Comparison of ENCODE assay signal across 22 cellular contexts in genomic region chr15:82554857-82555256, GRCh38. TPM values are rescaled to one million over a fixed set of nuclear protein-coding genes. Genes with fewer than 3 reads are reported as not detected.
A peak's percentile ranks its signal among the peaks of the same experiment; 100 is the strongest.
DNase-seq lines count a peak whose midpoint lies in the region; ATAC-seq and TF ChIP-seq lines count a peak whose summit lies in the region.
"Had no signal": no experiment of that assay in that cellular context is flagged by ENCODE, and none has a peak within 500 bp of the region (broad histone marks: within the 10 kb centered on the region; RNA-seq: fewer than 3 reads in every experiment).

No MANE protein-coding gene starts in this region.

- BruUV-seq in IMR-90 (replicated peaks; lab: Mats Ljungman, UMichigan), result no TSS peak

- no peak overlapping the region for H3K9ac ChIP-seq in IMR-90 (ENCODE audit: low read depth, low read length)
- H3K9ac ChIP-seq: SK-N-SH had no signal

- H3K23ac ChIP-seq in IMR-90 (ENCODE audit: low read depth, low read length), result no peak overlapping the region

- H3K9me3 ChIP-seq in IMR-90 (ENCODE audit: control insufficient read depth, insufficient read depth, low read length), result no peaks in the 10 kb centered on the region
- no peaks in the 10 kb centered on the region for H3K9me3 ChIP-seq in suprapubic skin
- H3K9me3 ChIP-seq: A549, SK-N-SH had no signal

- no peak overlapping the region for H3K18ac ChIP-seq in IMR-90 (ENCODE audit: low read depth, low read length)

- no peaks in the 10 kb centered on the region; the same call in 1 of the 2 replicates for H3K9me1 ChIP-seq in IMR-90 (ENCODE audit: insufficient read depth, low read length)

- no peak overlapping the region for H2BK120ac ChIP-seq in IMR-90 (ENCODE audit: low read depth, low read length)

- dilution Hi-C loops in IMR-90 (cut with HindIII; ENCODE audit: low sequenced_read_pairs, unreplicated experiment), result no loop called here

- POLR2A ChIA-PET in IMR-90 (lab: Charles Lee; ENCODE audit: unreplicated experiment), result no interaction called here

- DNase-seq in IMR-90 (no peak), kidney tubule cell (ENCODE audit: low spot score) (peak; percentile 36), suprapubic skin (ENCODE audit: low spot score in 2 of 2) (no peak), SW 1271 (lab: John Stamatoyannopoulos, UW) (no peak), DMS79 (lab: John Stamatoyannopoulos, UW) (no peak)
- DNase-seq: CD4-positive, alpha-beta memory T cell; COR-L47; GF-D8; Kasumi-1; NCI-H1105 treated with DMSO at 0.1 percent for 48 hours; NCI-H146; NCI-H2029 treated with DMSO at 0.1 percent for 48 hours; NCI-H2227 treated with DMSO at 0.1 percent for 48 hours; NCI-H510A; NCI-H69; SK-N-SH had no signal

- no peaks in the 10 kb centered on the region for H4K20me1 ChIP-seq in IMR-90 (ENCODE audit: insufficient read depth, low read length)

- no peak for TF ChIP-seq POLR2A in IMR-90 (IDR thresholded peaks at IDR 0.05; ENCODE audit: low read depth, low read length)
- no peak for TF ChIP-seq POLR2A in suprapubic skin (IDR thresholded peaks at IDR 0.05)

- no peak overlapping the region for H2AK5ac ChIP-seq in IMR-90 (ENCODE audit: low read depth, low read length)

- no CpG with 5 or more reads among the region's 1 CpG for WGBS in IMR-90 (ENCODE audit: extremely low coverage in 2 of 2, insufficient read length in 1 of 2), 2 experiments
- WGBS in suprapubic skin, result 95% methylated on average over 1 of the region's 1 CpG

- no peak overlapping the region for H3K4me3 ChIP-seq in IMR-90 (ENCODE audit: insufficient read depth, low read depth, low read length)
- no peak overlapping the region for H3K4me3 ChIP-seq in suprapubic skin
- H3K4me3 ChIP-seq: A549, K562 had no signal

- H2AFZ ChIP-seq in IMR-90 (replicated peaks; ENCODE audit: low read length, poor library complexity), result no peak overlapping the region

- H3K27ac ChIP-seq in IMR-90 (ENCODE audit: insufficient read depth, low read length), result no peak overlapping the region
- H3K27ac ChIP-seq in cingulate gyrus (ENCODE audit: low read depth, low read length), result peak overlapping the region; percentile 63
- peak overlapping the region; percentile 18 for H3K27ac ChIP-seq in suprapubic skin
- H3K27ac ChIP-seq: A549 had no signal

- peak; percentile 71 for ATAC-seq in IMR-90 (ENCODE audit: low read depth)
- no peak for ATAC-seq in GM18520 (IDR thresholded peaks at IDR 0.05; ENCODE audit: unreplicated experiment)
- ATAC-seq: A549, HepG2, K562, Panc1 had no signal

- TF ChIP-seq CTCF in IMR-90 (conservative IDR thresholded peaks at IDR 0.05; ENCODE audit: low read depth, low read length) (no peak), suprapubic skin (IDR thresholded peaks at IDR 0.05) (no peak)

- H2BK5ac ChIP-seq in IMR-90 (ENCODE audit: low read depth, low read length, poor library complexity, severe bottlenecking), result no peak overlapping the region

- CTCF ChIA-PET in IMR-90 (lab: Yijun Ruan, JAX), result interaction anchor here (0.6 kb wide), 1 partner anchor 52 kb away, joined by 3 read pairs; no protein-coding TSS in a partner anchor

- no peak overlapping the region for H4K8ac ChIP-seq in IMR-90 (ENCODE audit: low read depth in 2 of 2, low read length in 2 of 2)

- H3K36me3 ChIP-seq in IMR-90 (ENCODE audit: control insufficient read depth, insufficient read depth, low read length) (peaks cover 2% of the 10 kb centered on the region), suprapubic skin (no peaks in the 10 kb centered on the region)

- in situ Hi-C loops in IMR-90 (cut with MboI; ENCODE audit: low sequenced_read_pairs), result no loop called here

- no peak overlapping the region for H2BK20ac ChIP-seq in IMR-90 (ENCODE audit: low read depth, low read length)

- no peak overlapping the region for H2AK9ac ChIP-seq in IMR-90 (replicated peaks; ENCODE audit: low read depth, low read length, poor library complexity)

- H4K91ac ChIP-seq in IMR-90 (ENCODE audit: insufficient read depth, low read depth, low read length), result no peak overlapping the region

- no peaks in the 10 kb centered on the region for H3K79me1 ChIP-seq in IMR-90 (ENCODE audit: low read depth in 1 of 2, low read length in 2 of 2)

- no peak overlapping the region for H3K14ac ChIP-seq in IMR-90 (replicated peaks; ENCODE audit: low read depth, low read length)

- H3K4ac ChIP-seq in IMR-90 (ENCODE audit: low read depth, low read length), result no peak overlapping the region

- intact Hi-C loops in IMR-90 (cut with micrococcal nuclease), result no loop called here

- H3K4me1 ChIP-seq in IMR-90 (ENCODE audit: control insufficient read depth, insufficient read depth, low read length) (no peaks in the 10 kb centered on the region), suprapubic skin (peaks cover 34% of the 10 kb centered on the region)
- H3K4me1 ChIP-seq: A549 had no signal

- H3K27me3 ChIP-seq in IMR-90 (ENCODE audit: control insufficient read depth, insufficient read depth, low read length) (no peaks in the 10 kb centered on the region), suprapubic skin (no peaks in the 10 kb centered on the region)

- H2BK15ac ChIP-seq in IMR-90 (ENCODE audit: low read depth, low read length), result no peak overlapping the region

- H3K56ac ChIP-seq in IMR-90 (ENCODE audit: extremely low read depth, insufficient read depth, low read length), result no peak overlapping the region

- no peak overlapping the region for H4K5ac ChIP-seq in IMR-90 (ENCODE audit: low read depth, low read length)

- TF ChIP-seq RAD21 in IMR-90 (IDR thresholded peaks at IDR 0.05; ENCODE audit: low read length), result no peak

- H3K4me2 ChIP-seq in IMR-90 (ENCODE audit: low read depth, low read length), result no peak overlapping the region
- H3K4me2 ChIP-seq: A549, SK-N-SH had no signal

- TF ChIP-seq EP300 in suprapubic skin (IDR thresholded peaks at IDR 0.05), result no peak

TF ChIP-seq in IMR-90, 13 proteins besides CTCF, POLR2A, EP300 and RAD21:
- TF ChIP-seq RCOR1 (IDR thresholded peaks at IDR 0.05; ENCODE audit: insufficient replicate concordance, low read length) (no peak), USF2 (IDR thresholded peaks at IDR 0.05; ENCODE audit: low read depth, low read length) (no peak), CHD1 (IDR thresholded peaks at IDR 0.05; ENCODE audit: low read depth, low read length) (no peak), NFE2L2 (IDR thresholded peaks at IDR 0.05; ENCODE audit: low read depth, low read length) (no peak), RFX5 (IDR thresholded peaks at IDR 0.05; ENCODE audit: low read depth, low read length) (no peak), MAFK (IDR thresholded peaks at IDR 0.05; ENCODE audit: low read depth, low read length) (no peak), BHLHE40 (IDR thresholded peaks at IDR 0.05; ENCODE audit: low read depth, low read length) (no peak), ELK1 (IDR thresholded peaks at IDR 0.05; ENCODE audit: borderline replicate concordance, low read depth, low read length) (no peak), FOS (IDR thresholded peaks at IDR 0.05; ENCODE audit: low read depth, low read length) (no peak), MAZ (IDR thresholded peaks at IDR 0.05; ENCODE audit: borderline replicate concordance, low read depth, low read length) (no peak), SMC3 (IDR thresholded peaks at IDR 0.05; ENCODE audit: low read depth, low read length) (no peak), CEBPB (IDR thresholded peaks at IDR 0.05; ENCODE audit: low read depth, low read length) (no peak), MXI1 (IDR thresholded peaks at IDR 0.05; ENCODE audit: borderline replicate concordance, low read depth, low read length) (no peak)
TF ChIP-seq in IMR-90: peak in this region for 0.

RNA-seq across cellular contexts. Expression of gene RPS17, which starts 14.6 kb away (rescaled TPM):
- 2,617 and 3,477 TPM in 2 replicates for total RNA-seq in IMR-90 (2012; rRNA removed)
- 4,201 and 5,358 TPM in 2 replicates for polyA plus RNA-seq in IMR-90 (2012; rRNA removed)
- 3,823 and 3,949 TPM in 2 replicates for polyA plus RNA-seq in IMR-90 (2012; cell fraction: cytosol; rRNA removed)
- 543 and 2,209 TPM in 2 replicates for polyA plus RNA-seq in IMR-90 (2012; cell fraction: nucleus; rRNA removed; ENCODE audit: low replicate concordance)
- total RNA-seq in suprapubic skin, result 1,000 to 10,000 TPM; 1,246 to 3,036 (median 2,993) TPM
